16 cellular contexts compared by ENCODE assay signal in genomic region chr7:12911053-12911452, GRCh38.
DNase-seq lines count a peak whose midpoint lies in the region; ATAC-seq and TF ChIP-seq lines count a peak whose summit lies in the region.
"Had no signal": no experiment of that assay in that cellular context is flagged by ENCODE, and none has a peak within 500 bp of the region (broad histone marks: within the 10 kb centered on the region; RNA-seq: fewer than 3 reads in every experiment).

No MANE protein-coding gene starts in this region.

- peak overlapping the region; percentile 86 for H2AFZ ChIP-seq in ACC112 (ENCODE audit: low read length, unreplicated experiment)
- H2AFZ ChIP-seq in GM23338 = no peak overlapping the region

- DNase-seq in amniotic epithelial cell (ENCODE audit: low read depth) (peak; percentile 32), occipital lobe (lab: John Stamatoyannopoulos, UW) (peak; percentile 8), GF-D8 (lab: John Stamatoyannopoulos, UW) (no peak), GM23338 (ENCODE audit: low spot score) (no peak), NCI-H1048 (lab: John Stamatoyannopoulos, UW) (no peak), Right ventricle myocardium inferior (ENCODE audit: missing footprints) (no peak)
- DNase-seq: C1 segment of cervical spinal cord; CD4-positive, alpha-beta T cell; DMS153; DMS79 treated with DMSO at 0.1 percent for 48 hours; EL had no signal

- H3K27me3 Mint-ChIP-seq in GM23338 (ENCODE audit: insufficient read depth, low read depth, poor library complexity) = peaks cover 2% of the 10 kb centered on the region
- H3K27me3 Mint-ChIP-seq: B cell; CD4-positive, alpha-beta T cell had no signal

- no peak for TF ChIP-seq CTCF in GM23338 (conservative IDR thresholded peaks at IDR 0.05; ENCODE audit: low read depth in 2 of 2)

- intact Hi-C loops in Right ventricle myocardium inferior (cut with DNase I) = no loop called here

- no peaks in the 10 kb centered on the region for H3K36me3 ChIP-seq in ACC112 (ENCODE audit: insufficient read depth, low read length)
- H3K36me3 ChIP-seq in GM23338 (ENCODE audit: insufficient read depth) = no peaks in the 10 kb centered on the region

- H3K36me3 Mint-ChIP-seq in GM23338 (ENCODE audit: low read depth) = no peaks in the 10 kb centered on the region

- no peaks in the 10 kb centered on the region for H3K27me3 ChIP-seq in ACC112 (ENCODE audit: insufficient read depth, low read length)
- no peaks in the 10 kb centered on the region for H3K27me3 ChIP-seq in GM23338 (ENCODE audit: insufficient read depth)

- no peaks in the 10 kb centered on the region for H3K9me3 Mint-ChIP-seq in GM23338
- H3K9me3 Mint-ChIP-seq: CD4-positive, alpha-beta T cell had no signal

- ATAC-seq in esophagus mucosa (peak; percentile 42), GM23338 (no peak), Right ventricle myocardium inferior (no peak)
- ATAC-seq: HCT116 had no signal

- H3K9me2 ChIP-seq in GM23338 (ENCODE audit: insufficient read depth) = no peaks in the 10 kb centered on the region; the same call in 1 of the 2 replicates

- H3K4me2 ChIP-seq in GM23338 = no peak overlapping the region

- H3K79me2 ChIP-seq in ACC112 (ENCODE audit: control insufficient read depth, insufficient read depth, low read length, unreplicated experiment) (no peaks in the 10 kb centered on the region), GM23338 (replicated peaks; ENCODE audit: insufficient read depth) (no peaks in the 10 kb centered on the region)

- H4K20me1 ChIP-seq in GM23338 (replicated peaks; ENCODE audit: insufficient read depth) = no peaks in the 10 kb centered on the region

- H3K4me1 ChIP-seq in ACC112 (ENCODE audit: control insufficient read depth, insufficient read depth, low read length, unreplicated experiment) (no peaks in the 10 kb centered on the region), GM23338 (ENCODE audit: insufficient read depth) (no peaks in the 10 kb centered on the region)

- H3K27ac ChIP-seq in ACC112 (ENCODE audit: low read depth, low read length) (no peak overlapping the region), GM23338 (ENCODE audit: low read depth) (no peak overlapping the region)
- H3K27ac ChIP-seq: HL-60 had no signal

- 0 out of 3 replicates have a peak, but pooled peaks cover 3% of the 10 kb centered on the region for H3K4me1 Mint-ChIP-seq in GM23338
- H3K4me1 Mint-ChIP-seq: B cell had no signal

- H3K4me3 Mint-ChIP-seq in GM23338 = no peak overlapping the region
- H3K4me3 Mint-ChIP-seq: B cell; CD4-positive, alpha-beta T cell had no signal

- no peaks in the 10 kb centered on the region for H3F3A ChIP-seq in GM23338 (replicated peaks; ENCODE audit: low read depth)

- no peak overlapping the region for H3K27ac Mint-ChIP-seq in GM23338
- H3K27ac Mint-ChIP-seq: B cell; CD4-positive, alpha-beta T cell had no signal

- no peak overlapping the region for H3K4me3 ChIP-seq in ACC112 (ENCODE audit: low read depth, low read length)
- no peak overlapping the region for H3K4me3 ChIP-seq in GM23338

TF ChIP-seq in GM23338, 12 proteins besides CTCF, POLR2A, EP300 and RAD21:
- TF ChIP-seq, protein P1, sequence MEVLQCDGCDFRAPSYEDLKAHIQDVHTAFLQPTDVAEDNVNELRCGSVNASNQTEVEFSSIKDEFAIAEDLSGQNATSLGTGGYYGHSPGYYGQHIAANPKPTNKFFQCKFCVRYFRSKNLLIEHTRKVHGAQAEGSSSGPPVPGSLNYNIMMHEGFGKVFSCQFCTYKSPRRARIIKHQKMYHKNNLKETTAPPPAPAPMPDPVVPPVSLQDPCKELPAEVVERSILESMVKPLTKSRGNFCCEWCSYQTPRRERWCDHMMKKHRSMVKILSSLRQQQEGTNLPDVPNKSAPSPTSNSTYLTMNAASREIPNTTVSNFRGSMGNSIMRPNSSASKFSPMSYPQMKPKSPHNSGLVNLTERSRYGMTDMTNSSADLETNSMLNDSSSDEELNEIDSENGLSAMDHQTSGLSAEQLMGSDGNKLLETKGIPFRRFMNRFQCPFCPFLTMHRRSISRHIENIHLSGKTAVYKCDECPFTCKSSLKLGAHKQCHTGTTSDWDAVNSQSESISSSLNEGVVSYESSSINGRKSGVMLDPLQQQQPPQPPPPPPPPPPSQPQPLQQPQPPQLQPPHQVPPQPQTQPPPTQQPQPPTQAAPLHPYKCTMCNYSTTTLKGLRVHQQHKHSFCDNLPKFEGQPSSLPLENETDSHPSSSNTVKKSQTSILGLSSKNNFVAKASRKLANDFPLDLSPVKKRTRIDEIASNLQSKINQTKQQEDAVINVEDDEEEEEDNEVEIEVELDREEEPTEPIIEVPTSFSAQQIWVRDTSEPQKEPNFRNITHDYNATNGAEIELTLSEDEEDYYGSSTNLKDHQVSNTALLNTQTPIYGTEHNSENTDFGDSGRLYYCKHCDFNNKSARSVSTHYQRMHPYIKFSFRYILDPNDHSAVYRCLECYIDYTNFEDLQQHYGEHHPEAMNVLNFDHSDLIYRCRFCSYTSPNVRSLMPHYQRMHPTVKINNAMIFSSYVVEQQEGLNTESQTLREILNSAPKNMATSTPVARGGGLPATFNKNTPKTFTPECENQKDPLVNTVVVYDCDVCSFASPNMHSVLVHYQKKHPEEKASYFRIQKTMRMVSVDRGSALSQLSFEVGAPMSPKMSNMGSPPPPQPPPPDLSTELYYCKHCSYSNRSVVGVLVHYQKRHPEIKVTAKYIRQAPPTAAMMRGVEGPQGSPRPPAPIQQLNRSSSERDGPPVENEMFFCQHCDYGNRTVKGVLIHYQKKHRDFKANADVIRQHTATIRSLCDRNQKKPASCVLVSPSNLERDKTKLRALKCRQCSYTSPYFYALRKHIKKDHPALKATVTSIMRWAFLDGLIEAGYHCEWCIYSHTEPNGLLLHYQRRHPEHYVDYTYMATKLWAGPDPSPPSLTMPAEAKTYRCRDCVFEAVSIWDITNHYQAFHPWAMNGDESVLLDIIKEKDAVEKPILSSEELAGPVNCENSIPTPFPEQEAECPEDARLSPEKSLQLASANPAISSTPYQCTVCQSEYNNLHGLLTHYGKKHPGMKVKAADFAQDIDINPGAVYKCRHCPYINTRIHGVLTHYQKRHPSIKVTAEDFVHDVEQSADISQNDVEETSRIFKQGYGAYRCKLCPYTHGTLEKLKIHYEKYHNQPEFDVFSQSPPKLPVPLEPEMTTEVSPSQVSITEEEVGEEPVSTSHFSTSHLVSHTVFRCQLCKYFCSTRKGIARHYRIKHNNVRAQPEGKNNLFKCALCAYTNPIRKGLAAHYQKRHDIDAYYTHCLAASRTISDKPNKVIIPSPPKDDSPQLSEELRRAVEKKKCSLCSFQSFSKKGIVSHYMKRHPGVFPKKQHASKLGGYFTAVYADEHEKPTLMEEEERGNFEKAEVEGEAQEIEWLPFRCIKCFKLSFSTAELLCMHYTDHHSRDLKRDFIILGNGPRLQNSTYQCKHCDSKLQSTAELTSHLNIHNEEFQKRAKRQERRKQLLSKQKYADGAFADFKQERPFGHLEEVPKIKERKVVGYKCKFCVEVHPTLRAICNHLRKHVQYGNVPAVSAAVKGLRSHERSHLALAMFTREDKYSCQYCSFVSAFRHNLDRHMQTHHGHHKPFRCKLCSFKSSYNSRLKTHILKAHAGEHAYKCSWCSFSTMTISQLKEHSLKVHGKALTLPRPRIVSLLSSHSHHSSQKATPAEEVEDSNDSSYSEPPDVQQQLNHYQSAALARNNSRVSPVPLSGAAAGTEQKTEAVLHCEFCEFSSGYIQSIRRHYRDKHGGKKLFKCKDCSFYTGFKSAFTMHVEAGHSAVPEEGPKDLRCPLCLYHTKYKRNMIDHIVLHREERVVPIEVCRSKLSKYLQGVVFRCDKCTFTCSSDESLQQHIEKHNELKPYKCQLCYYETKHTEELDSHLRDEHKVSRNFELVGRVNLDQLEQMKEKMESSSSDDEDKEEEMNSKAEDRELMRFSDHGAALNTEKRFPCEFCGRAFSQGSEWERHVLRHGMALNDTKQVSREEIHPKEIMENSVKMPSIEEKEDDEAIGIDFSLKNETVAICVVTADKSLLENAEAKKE (CRISPR knock-in tag; IDR thresholded peaks at IDR 0.05) = no peak
- TF ChIP-seq ETS1 (IDR thresholded peaks at IDR 0.05) (no peak), EZH2 (IDR thresholded peaks at IDR 0.05; ENCODE audit: low read depth, unreplicated experiment) (no peak), POLR2AphosphoS5 (IDR thresholded peaks at IDR 0.05; ENCODE audit: low read depth) (no peak), CREB1 (CRISPR knock-in tag; IDR thresholded peaks at IDR 0.05; ENCODE audit: low read depth) (no peak)

Comparison
In these comparisons a context has a peak if more than half of its experiments do, and no peak if none do; other contexts are left out.
1. DNase-seq: peak in amniotic epithelial cell (single experiment) and occipital lobe (single experiment); none in GF-D8 (single experiment), GM23338 (single experiment), NCI-H1048 (single experiment) and Right ventricle myocardium inferior (single experiment).